9 cellular contexts compared by ENCODE assay signal in genomic region chr22:17036842-17037711, GRCh38. TPM values are rescaled to one million over a fixed set of nuclear protein-coding genes. Genes with fewer than 3 reads are reported as not detected.
DNase-seq lines count a peak whose midpoint lies in the region; ATAC-seq and TF ChIP-seq lines count a peak whose summit lies in the region.
"Not testable (repeated sequence)": the region's sequence is repeated elsewhere in the genome, so short reads cannot be mapped to it uniquely, and the experiment has no call there.
"Had no signal": no experiment of that assay in that cellular context is flagged by ENCODE, and none has a peak within 500 bp of the region (broad histone marks: within the 10 kb centered on the region; RNA-seq: fewer than 3 reads in every experiment).

No MANE protein-coding gene starts in this region.

- not testable (repeated sequence) for H3K4me3 ChIP-seq in DND-41 (ENCODE audit: low read depth in 1 of 2, low read length in 2 of 2)
- H3K4me3 ChIP-seq in Panc1 (ENCODE audit: low read depth in 2 of 2, low read length in 2 of 2) = peak overlapping the region; percentile 51 to 65
- H3K4me3 ChIP-seq in fibroblast of mammary gland (ENCODE audit: control insufficient read depth, low read depth, low read length) = peak overlapping the region; percentile 48
- H3K4me3 ChIP-seq in thymus (ENCODE audit: low read length) = peak overlapping the region; percentile 17

- H3K79me2 ChIP-seq in DND-41 (ENCODE audit: insufficient read depth, low read length) = not testable (repeated sequence)

- 37% methylated on average over 37 of the region's 56 CpGs for WGBS in thymus

- H4K20me1 ChIP-seq in DND-41 (ENCODE audit: insufficient read depth, low read length) = not testable (repeated sequence)

- H3K9ac ChIP-seq in DND-41 (ENCODE audit: low read depth, low read length) = not testable (repeated sequence)

- H3K27ac ChIP-seq in DND-41 (ENCODE audit: low read length) = not testable (repeated sequence)
- H3K27ac ChIP-seq in Panc1 (ENCODE audit: low read length) = peak overlapping the region; percentile 72
- H3K27ac ChIP-seq in thymus (ENCODE audit: low read depth) = peak overlapping the region; percentile 46

- H3K4me3 Mint-ChIP-seq in activated T-helper 2 cell treated with anti-CD3 and anti-CD28 coated beads, Interferon-gamma antibody, Interleukin-2, Interleukin-4, amounts not matched to agents 10 μg/mL and 5 μg/mL and 100 μg/mL, durations not matched to agents 14 hours and 24 hours and 36 hours (ENCODE audit: low read depth) = peak overlapping the region; percentile 47

- not testable (repeated sequence) for H3K9me3 ChIP-seq in DND-41 (ENCODE audit: insufficient read depth, low read length, severe bottlenecking); Panc1 (ENCODE audit: control insufficient read depth, insufficient read depth, low read depth, low read length); thymus (ENCODE audit: control insufficient read depth)

- CTCF ChIA-PET in Panc1 (lab: Charles Lee) = not testable (repeated sequence)

- ATAC-seq in DND-41 (ENCODE audit: insufficient read depth, low read depth) = 0 out of 3 replicates have a peak, but pooled peaks have one; percentile 24
- ATAC-seq in GM21723 (IDR thresholded peaks at IDR 0.05; ENCODE audit: unreplicated experiment) = peak; percentile 78
- peak; percentile 71 for ATAC-seq in HG03521 (IDR thresholded peaks at IDR 0.05; ENCODE audit: unreplicated experiment)
- ATAC-seq in Panc1 = peak; percentile 96

- TF ChIP-seq CTCF in DND-41 (IDR thresholded peaks at IDR 0.05; ENCODE audit: borderline replicate concordance, extremely low read depth, low read length, poor library complexity, severe bottlenecking); Panc1 (IDR thresholded peaks at IDR 0.05); fibroblast of mammary gland (conservative IDR thresholded peaks at IDR 0.05; ENCODE audit: control insufficient read depth, insufficient read depth, low read depth, low read length): not testable (repeated sequence)

- H3K27ac Mint-ChIP-seq in activated T-helper 2 cell treated with anti-CD3 and anti-CD28 coated beads, Interferon-gamma antibody, Interleukin-2, Interleukin-4, amounts not matched to agents 10 μg/mL and 5 μg/mL and 100 μg/mL, durations not matched to agents 14 hours and 24 hours and 36 hours = not testable (repeated sequence)

- DNase-seq in DND-41; Panc1 (ENCODE audit: low read depth, low spot score); activated T-helper 2 cell treated with anti-CD3 and anti-CD28 coated beads, Interferon-gamma antibody, Interleukin-2, Interleukin-4, amounts not matched to agents 10 μg/mL and 5 μg/mL and 100 μg/mL, durations not matched to agents 14 hours and 24 hours and 36 hours (ENCODE audit: low spot score): not testable (repeated sequence)
- DNase-seq in fibroblast of mammary gland (ENCODE audit: low read depth) (peak; percentile 30), myocyte (ENCODE audit: low read depth) (peak; percentile 24)

- in situ Hi-C loops in Panc1 (cut with HindIII; ENCODE audit: low pct_unique_long_range_greater_than_20kb, low sequenced_read_pairs) = not testable (repeated sequence)

- TSS peak; percentile 87 for BruUV-seq in Panc1 (replicated peaks; lab: Mats Ljungman, UMichigan)

- H3K36me3 Mint-ChIP-seq in activated T-helper 2 cell treated with anti-CD3 and anti-CD28 coated beads, Interferon-gamma antibody, Interleukin-2, Interleukin-4, amounts not matched to agents 10 μg/mL and 5 μg/mL and 100 μg/mL, durations not matched to agents 14 hours and 24 hours and 36 hours (ENCODE audit: low read depth) = not testable (repeated sequence)

- H3K36me3 ChIP-seq in DND-41 (ENCODE audit: insufficient read depth, low read length); Panc1 (ENCODE audit: control insufficient read depth, insufficient read depth, low read length); thymus (ENCODE audit: control insufficient read depth, insufficient read depth): not testable (repeated sequence)

- H3K4me2 ChIP-seq in DND-41 (ENCODE audit: insufficient read depth, low read length) = not testable (repeated sequence)

- H2AFZ ChIP-seq in DND-41 (ENCODE audit: low read depth, low read length) = not testable (repeated sequence)

- intact Hi-C loops in Panc1 (cut with micrococcal nuclease; ENCODE audit: unreplicated experiment); activated T-helper 2 cell treated with anti-CD3 and anti-CD28 coated beads, Interferon-gamma antibody, Interleukin-2, Interleukin-4, amounts not matched to agents 10 μg/mL and 5 μg/mL and 100 μg/mL, durations not matched to agents 14 hours and 24 hours and 36 hours (cut with micrococcal nuclease): not testable (repeated sequence)

- H3K27me3 Mint-ChIP-seq in activated T-helper 2 cell treated with anti-CD3 and anti-CD28 coated beads, Interferon-gamma antibody, Interleukin-2, Interleukin-4, amounts not matched to agents 10 μg/mL and 5 μg/mL and 100 μg/mL, durations not matched to agents 14 hours and 24 hours and 36 hours (ENCODE audit: low read depth) = peaks cover 17% of the 10 kb centered on the region

- not testable (repeated sequence) for H3K27me3 ChIP-seq in DND-41 (ENCODE audit: insufficient read depth, low read length, poor library complexity); Panc1 (ENCODE audit: control insufficient read depth, insufficient read depth, low read length); thymus (ENCODE audit: control insufficient read depth, insufficient read depth)

- not testable (repeated sequence) for H3K4me1 Mint-ChIP-seq in activated T-helper 2 cell treated with anti-CD3 and anti-CD28 coated beads, Interferon-gamma antibody, Interleukin-2, Interleukin-4, amounts not matched to agents 10 μg/mL and 5 μg/mL and 100 μg/mL, durations not matched to agents 14 hours and 24 hours and 36 hours (ENCODE audit: low read depth)

- H3K9me3 Mint-ChIP-seq in activated T-helper 2 cell treated with anti-CD3 and anti-CD28 coated beads, Interferon-gamma antibody, Interleukin-2, Interleukin-4, amounts not matched to agents 10 μg/mL and 5 μg/mL and 100 μg/mL, durations not matched to agents 14 hours and 24 hours and 36 hours = not testable (repeated sequence)

- POLR2A ChIA-PET in Panc1 (lab: Charles Lee) = not testable (repeated sequence)

- H3K4me1 ChIP-seq in DND-41 (ENCODE audit: insufficient read depth, low read length); Panc1 (ENCODE audit: control insufficient read depth, insufficient read depth, low read length); thymus (ENCODE audit: control insufficient read depth, insufficient read depth, low read length): not testable (repeated sequence)

RNA-seq across cellular contexts. Expression of gene GAB4, which starts 29.1 kb away (rescaled TPM):
- total RNA-seq in Panc1 (2021; ENCODE audit: unreplicated experiment) (not detected), myocyte (not detected in 2 replicates)
- not detected for polyA plus RNA-seq in Panc1 (2012; ENCODE audit: insufficient read length)
- total RNA-seq in activated T-helper 2 cell treated with anti-CD3 and anti-CD28 coated beads, Interferon-gamma antibody, Interleukin-2, Interleukin-4, amounts not matched to agents 10 μg/mL and 5 μg/mL and 100 μg/mL, durations not matched to agents 14 hours and 24 hours and 36 hours = 0.07 TPM in 1 of 2 replicates, not detected in the other
- not detected for polyA plus RNA-seq in myocyte (2012)
- polyA plus RNA-seq in thymus = 0.02 TPM
- total RNA-seq: NCI-H460 had no signal

RNA-seq across cellular contexts. Expression of gene IL17RA, which starts 47.7 kb away (rescaled TPM):
- total RNA-seq in Panc1 (2021; ENCODE audit: unreplicated experiment) = 11.7 TPM
- polyA plus RNA-seq in Panc1 (2012; ENCODE audit: insufficient read length) = 9.1 TPM
- 16.8 and 17.6 TPM in 2 replicates for total RNA-seq in activated T-helper 2 cell treated with anti-CD3 and anti-CD28 coated beads, Interferon-gamma antibody, Interleukin-2, Interleukin-4, amounts not matched to agents 10 μg/mL and 5 μg/mL and 100 μg/mL, durations not matched to agents 14 hours and 24 hours and 36 hours
- 4.9 and 5.9 TPM in 2 replicates for total RNA-seq in myocyte
- polyA plus RNA-seq in myocyte (2012) = 5.1 TPM
- 11.3 TPM for polyA plus RNA-seq in thymus

Comparison
In these comparisons a context has a peak if more than half of its experiments do, and no peak if none do; other contexts are left out.
1. ATAC-seq: peak in every context shown above with its lines; median percentile 96 in Panc1; 78 in GM21723; 71 in HG03521; 24 in DND-41.